In genomic region chr15:32659340-32659831, GRCh38 we compare ENCODE assay signal across 10 cellular contexts.
DNase-seq lines count a peak whose midpoint lies in the region; ATAC-seq and TF ChIP-seq lines count a peak whose summit lies in the region.
"Had no signal": no experiment of that assay in that cellular context is flagged by ENCODE, and none has a peak within 500 bp of the region (broad histone marks: within the 10 kb centered on the region; RNA-seq: fewer than 3 reads in every experiment).

No MANE protein-coding gene starts in this region.

- TF ChIP-seq CTCF in cardiac fibroblast (IDR thresholded peaks at IDR 0.05; ENCODE audit: low read depth, low read length) (no peak), nephron progenitor cell (IDR thresholded peaks at IDR 0.05) (no peak)

- H3K4me2 ChIP-seq in BLaER1 treated with 17β-estradiol and CSF1 and Interleukin-3, amounts not matched to agents 10 nM and 100 nM, result peak overlapping the region in 6 of 11 experiments; percentile 7 to 60 (median 51); a peak in 11 of 22 replicates

- H3K27me3 ChIP-seq in BLaER1 treated with 17β-estradiol and CSF1 and Interleukin-3, amounts not matched to agents 10 nM and 100 nM, result no peaks in the 10 kb centered on the region

- H3K27ac ChIP-seq in BLaER1 treated with 17β-estradiol and CSF1 and Interleukin-3, amounts not matched to agents 10 nM and 100 nM, result no peak overlapping the region

- peak overlapping the region; percentile 13 for H3K4me3 Mint-ChIP-seq in nephron progenitor cell
- H3K4me3 Mint-ChIP-seq: stimulated activated naive CD8-positive, alpha-beta T cell treated with anti-CD3 and anti-CD28 coated beads, Interleukin-15, Interleukin-2, amounts not matched to agents 100 ng/mL and 50 ng/mL, for 24 hours had no signal

- no peak for ATAC-seq in activated CD4-positive, CD25-positive, alpha-beta regulatory T cell treated with anti-CD3 and anti-CD28 coated beads, Interleukin-2, amount 50 U/mL, for 24 hours
- no peak for ATAC-seq in HG03460 (IDR thresholded peaks at IDR 0.05; ENCODE audit: unreplicated experiment)
- ATAC-seq in GM21423 (IDR thresholded peaks at IDR 0.05; ENCODE audit: unreplicated experiment), result no peak
- no peak for ATAC-seq in GM18861 (IDR thresholded peaks at IDR 0.05; ENCODE audit: unreplicated experiment)

- H3K9me3 ChIP-seq in BLaER1 treated with 17β-estradiol and CSF1 and Interleukin-3, amounts not matched to agents 10 nM and 100 nM (replicated peaks in 1 of 11), result no peaks in the 10 kb centered on the region

- H3K9ac ChIP-seq in BLaER1 treated with 17β-estradiol and CSF1 and Interleukin-3, amounts not matched to agents 10 nM and 100 nM, result peak overlapping the region in 3 of 11 experiments; percentile 2 to 24 (median 19); a peak in 1 of 22 replicates

- peak overlapping the region; percentile 63 for H3K27ac Mint-ChIP-seq in nephron progenitor cell
- H3K27ac Mint-ChIP-seq: stimulated activated naive CD8-positive, alpha-beta T cell treated with anti-CD3 and anti-CD28 coated beads, Interleukin-15, Interleukin-2, amounts not matched to agents 100 ng/mL and 50 ng/mL, for 24 hours had no signal

- DNase-seq in NCI-H146 treated with DMSO at 0.1 percent for 48 hours (lab: John Stamatoyannopoulos, UW; ENCODE audit: unreplicated experiment), result peak; percentile 8
- DNase-seq in cardiac fibroblast (ENCODE audit: low read depth in 2 of 2), result peak; percentile 23 to 85
- DNase-seq in nephron progenitor cell, result peak; percentile 24
- DNase-seq: NCI-H82 had no signal

- H3K4me1 ChIP-seq in BLaER1 treated with 17β-estradiol and CSF1 and Interleukin-3, amounts not matched to agents 10 nM and 100 nM, result peaks cover 0 to 29% (median 8%) of the 10 kb centered on the region in 10 experiments; a peak in 13 of 20 replicates

- no peaks in the 10 kb centered on the region for H3K27me3 Mint-ChIP-seq in nephron progenitor cell (ENCODE audit: low read depth, poor library complexity)
- H3K27me3 Mint-ChIP-seq: stimulated activated naive CD8-positive, alpha-beta T cell treated with anti-CD3 and anti-CD28 coated beads, Interleukin-15, Interleukin-2, amounts not matched to agents 100 ng/mL and 50 ng/mL, for 24 hours had no signal

- peaks cover 10% of the 10 kb centered on the region for H3K36me3 Mint-ChIP-seq in nephron progenitor cell (ENCODE audit: low read depth)

- H4K20me1 ChIP-seq in BLaER1 treated with 17β-estradiol and CSF1 and Interleukin-3, amounts not matched to agents 10 nM and 100 nM, result peaks cover 0 to 6% (median 0%) of the 10 kb centered on the region in 11 experiments; a peak in 4 of 22 replicates

- peaks cover 50% of the 10 kb centered on the region for H3K4me1 Mint-ChIP-seq in nephron progenitor cell

- H3K36me3 ChIP-seq in BLaER1 treated with 17β-estradiol and CSF1 and Interleukin-3, amounts not matched to agents 10 nM and 100 nM, result peaks cover 0 to 62% (median 39%) of the 10 kb centered on the region in 11 experiments; a peak in 18 of 22 replicates

- H3K9me3 Mint-ChIP-seq in nephron progenitor cell, result no peaks in the 10 kb centered on the region
- H3K9me3 Mint-ChIP-seq: stimulated activated naive CD8-positive, alpha-beta T cell treated with anti-CD3 and anti-CD28 coated beads, Interleukin-15, Interleukin-2, amounts not matched to agents 100 ng/mL and 50 ng/mL, for 24 hours had no signal

- no peak overlapping the region for H3K4me3 ChIP-seq in BLaER1 treated with 17β-estradiol and CSF1 and Interleukin-3, amounts not matched to agents 10 nM and 100 nM
- no peak overlapping the region for H3K4me3 ChIP-seq in cardiac fibroblast (replicated peaks in 1 of 2; ENCODE audit: low read depth in 2 of 2, low read length in 2 of 2)
